1 cellular context compared by ENCODE assay signal in the genomic region with DNA sequence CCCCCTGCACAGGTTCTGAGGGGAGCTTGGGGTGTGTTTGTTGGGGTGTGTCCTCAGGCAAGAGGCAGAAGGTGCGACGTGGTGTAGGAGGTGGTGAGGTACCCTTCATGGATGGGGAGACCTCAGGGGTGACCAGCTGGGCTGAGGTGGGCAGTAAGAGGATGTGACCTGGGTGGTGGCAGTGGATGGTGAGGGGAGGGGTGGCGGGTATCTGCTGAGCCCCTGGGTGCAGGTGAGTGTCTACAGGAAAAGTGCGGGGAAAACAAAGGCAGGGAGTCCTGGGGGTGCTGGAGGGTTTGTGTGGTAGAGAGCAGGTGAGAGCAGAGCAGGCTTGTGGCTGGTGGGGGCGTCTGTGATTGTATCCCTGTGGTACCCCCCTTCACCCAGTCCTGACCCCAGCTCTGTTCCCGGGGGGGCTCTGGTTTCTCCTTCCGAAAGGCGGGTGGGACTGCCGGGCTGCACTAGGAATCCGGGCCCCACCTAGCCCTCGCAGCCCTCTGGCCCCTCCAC.
TF ChIP-seq lines count a peak whose summit lies in the region.

No MANE protein-coding gene starts in this region.

TF ChIP-seq in SK-N-SH treated with all-trans-retinoic acid at 6 μM for 48 hours, 23 proteins besides CTCF, POLR2A, EP300 and RAD21 (continued from another document):
- TF ChIP-seq, protein P1, sequence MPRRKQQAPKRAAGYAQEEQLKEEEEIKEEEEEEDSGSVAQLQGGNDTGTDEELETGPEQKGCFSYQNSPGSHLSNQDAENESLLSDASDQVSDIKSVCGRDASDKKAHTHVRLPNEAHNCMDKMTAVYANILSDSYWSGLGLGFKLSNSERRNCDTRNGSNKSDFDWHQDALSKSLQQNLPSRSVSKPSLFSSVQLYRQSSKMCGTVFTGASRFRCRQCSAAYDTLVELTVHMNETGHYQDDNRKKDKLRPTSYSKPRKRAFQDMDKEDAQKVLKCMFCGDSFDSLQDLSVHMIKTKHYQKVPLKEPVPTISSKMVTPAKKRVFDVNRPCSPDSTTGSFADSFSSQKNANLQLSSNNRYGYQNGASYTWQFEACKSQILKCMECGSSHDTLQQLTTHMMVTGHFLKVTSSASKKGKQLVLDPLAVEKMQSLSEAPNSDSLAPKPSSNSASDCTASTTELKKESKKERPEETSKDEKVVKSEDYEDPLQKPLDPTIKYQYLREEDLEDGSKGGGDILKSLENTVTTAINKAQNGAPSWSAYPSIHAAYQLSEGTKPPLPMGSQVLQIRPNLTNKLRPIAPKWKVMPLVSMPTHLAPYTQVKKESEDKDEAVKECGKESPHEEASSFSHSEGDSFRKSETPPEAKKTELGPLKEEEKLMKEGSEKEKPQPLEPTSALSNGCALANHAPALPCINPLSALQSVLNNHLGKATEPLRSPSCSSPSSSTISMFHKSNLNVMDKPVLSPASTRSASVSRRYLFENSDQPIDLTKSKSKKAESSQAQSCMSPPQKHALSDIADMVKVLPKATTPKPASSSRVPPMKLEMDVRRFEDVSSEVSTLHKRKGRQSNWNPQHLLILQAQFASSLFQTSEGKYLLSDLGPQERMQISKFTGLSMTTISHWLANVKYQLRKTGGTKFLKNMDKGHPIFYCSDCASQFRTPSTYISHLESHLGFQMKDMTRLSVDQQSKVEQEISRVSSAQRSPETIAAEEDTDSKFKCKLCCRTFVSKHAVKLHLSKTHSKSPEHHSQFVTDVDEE (CRISPR knock-in tag; IDR thresholded peaks at IDR 0.05): no peak
- no peak for TF ChIP-seq ARNTL (CRISPR knock-in tag; IDR thresholded peaks at IDR 0.05; ENCODE audit: borderline replicate concordance, low read depth)
- TF ChIP-seq ZNF70 (CRISPR knock-in tag; IDR thresholded peaks at IDR 0.05): no peak
- TF ChIP-seq GLIS3 (CRISPR knock-in tag; IDR thresholded peaks at IDR 0.05): no peak
